ENCODE assay signal across 23 cellular contexts in genomic region chr2:13010283-13010682, GRCh38.
DNase-seq lines count a peak whose midpoint lies in the region; ATAC-seq, FAIRE-seq and TF ChIP-seq lines count a peak whose summit lies in the region.
"Had no signal": no experiment of that assay in that cellular context is flagged by ENCODE, and none has a peak within 500 bp of the region (broad histone marks: within the 10 kb centered on the region; RNA-seq: fewer than 3 reads in every experiment).

No MANE protein-coding gene starts in this region.

- no peak overlapping the region for H2BK120ac ChIP-seq in IMR-90 (ENCODE audit: low read depth, low read length)
- H2BK120ac ChIP-seq in H1 (replicated peaks; ENCODE audit: low read depth, low read length): no peak overlapping the region

- H4K8ac ChIP-seq in IMR-90 (ENCODE audit: low read depth in 2 of 2, low read length in 2 of 2) (no peak overlapping the region), H1 (ENCODE audit: extremely low read depth, insufficient read depth, low read length) (no peak overlapping the region)

- H4K91ac ChIP-seq in IMR-90 (ENCODE audit: insufficient read depth, low read depth, low read length) (no peak overlapping the region), H1 (replicated peaks; ENCODE audit: insufficient read length, low read length) (no peak overlapping the region)

- no peak overlapping the region for H2BK20ac ChIP-seq in IMR-90 (ENCODE audit: low read depth, low read length)
- H2BK20ac ChIP-seq in H1 (ENCODE audit: low read length): no peak overlapping the region

- dilution Hi-C loops in IMR-90 (cut with HindIII; ENCODE audit: low sequenced_read_pairs, unreplicated experiment): no loop called here

- H3K79me2 ChIP-seq in H1 (ENCODE audit: control insufficient read depth in 1 of 2, insufficient read depth in 2 of 2, low read length in 2 of 2): no peaks in the 10 kb centered on the region

- H3K18ac ChIP-seq in IMR-90 (ENCODE audit: low read depth, low read length) (no peak overlapping the region), H1 (ENCODE audit: extremely low read depth, low read length) (no peak overlapping the region)

- no peak overlapping the region for H2AK5ac ChIP-seq in IMR-90 (ENCODE audit: low read depth, low read length)
- H2AK5ac ChIP-seq in H1 (ENCODE audit: low read depth, low read length): no peak overlapping the region

- H3K23ac ChIP-seq in IMR-90 (ENCODE audit: low read depth, low read length): no peak overlapping the region
- no peak overlapping the region for H3K23ac ChIP-seq in H1 (ENCODE audit: insufficient read length)

- CTCF ChIA-PET in IMR-90 (lab: Yijun Ruan, JAX): no interaction called here
- CTCF ChIA-PET in H1 (lab: Charles Lee; ENCODE audit: partially characterized antibody): no interaction called here

- H3K9ac ChIP-seq in IMR-90 (ENCODE audit: low read depth, low read length): no peak overlapping the region
- no peak overlapping the region for H3K9ac ChIP-seq in H1 (replicated peaks in 1 of 4; ENCODE audit: extremely low read depth in 1 of 4, low read depth in 3 of 4, low read length in 3 of 4)
- H3K9ac ChIP-seq: BLaER1 had no signal

- H2BK15ac ChIP-seq in IMR-90 (ENCODE audit: low read depth, low read length): 0 out of 3 replicates have a peak overlapping the region, but pooled peaks have one; percentile 28
- H2BK15ac ChIP-seq in H1 (ENCODE audit: low read length): no peak overlapping the region

- H3K4me3 ChIP-seq in IMR-90 (ENCODE audit: insufficient read depth, low read depth, low read length): no peak overlapping the region
- no peak overlapping the region for H3K4me3 ChIP-seq in H1 (ENCODE audit: extremely low read depth in 1 of 4, insufficient read depth in 2 of 4, low read depth in 3 of 4, low read length in 4 of 4)
- H3K4me3 ChIP-seq: BLaER1 had no signal

- H3K23me2 ChIP-seq in H1 (ENCODE audit: low read depth, low read length): no peaks in the 10 kb centered on the region

- H3K14ac ChIP-seq in IMR-90 (replicated peaks; ENCODE audit: low read depth, low read length): no peak overlapping the region
- no peak overlapping the region for H3K14ac ChIP-seq in H1 (ENCODE audit: insufficient read length)

- TF ChIP-seq CTCF in IMR-90 (conservative IDR thresholded peaks at IDR 0.05; ENCODE audit: low read depth, low read length) (no peak), H1 (IDR thresholded peaks at IDR 0.05; ENCODE audit: control extremely low read depth in 1 of 3, insufficient read depth in 1 of 3, low read depth in 1 of 3, low read length in 3 of 3) (no peak)

- no TSS peak for BruUV-seq in IMR-90 (replicated peaks; lab: Mats Ljungman, UMichigan)

- TF ChIP-seq EP300 in H1 (IDR thresholded peaks at IDR 0.05; ENCODE audit: borderline replicate concordance in 1 of 2, low read depth in 2 of 2, low read length in 2 of 2): no peak

- H3K27me3 ChIP-seq in IMR-90 (ENCODE audit: control insufficient read depth, insufficient read depth, low read length) (peaks cover 10% of the 10 kb centered on the region), H1 (replicated peaks in 1 of 4; ENCODE audit: control insufficient read depth in 3 of 4, extremely low read depth in 1 of 4, insufficient read depth in 3 of 4, low read length in 3 of 4) (no peaks in the 10 kb centered on the region)
- H3K27me3 ChIP-seq: BE2C, BLaER1 had no signal

- H2BK5ac ChIP-seq in IMR-90 (ENCODE audit: low read depth, low read length, poor library complexity, severe bottlenecking): no peak overlapping the region
- no peak overlapping the region; the same call in 1 of the 2 replicates for H2BK5ac ChIP-seq in H1 (ENCODE audit: low read depth, low read length)

- no peak overlapping the region for H3K4ac ChIP-seq in IMR-90 (ENCODE audit: low read depth, low read length)
- H3K4ac ChIP-seq in H1 (replicated peaks; ENCODE audit: insufficient read length, low read depth, low read length): no peak overlapping the region

- no peak overlapping the region for H3K27ac ChIP-seq in IMR-90 (ENCODE audit: insufficient read depth, low read length)
- H3K27ac ChIP-seq in H1 (ENCODE audit: low read depth, low read length): no peak overlapping the region
- H3K27ac ChIP-seq: BLaER1 had no signal

- H3K9me3 ChIP-seq in IMR-90 (ENCODE audit: control insufficient read depth, insufficient read depth, low read length) (no peaks in the 10 kb centered on the region), H1 (ENCODE audit: insufficient read depth in 2 of 2, low read depth in 1 of 2, low read length in 1 of 2) (no peaks in the 10 kb centered on the region)
- H3K9me3 ChIP-seq: BE2C, BLaER1 had no signal

- TF ChIP-seq POLR2A in IMR-90 (IDR thresholded peaks at IDR 0.05; ENCODE audit: low read depth, low read length) (no peak), H1 (IDR thresholded peaks at IDR 0.05; ENCODE audit: control extremely low read depth in 1 of 2, low read depth in 2 of 2, low read length in 2 of 2) (no peak)

- H3K9me1 ChIP-seq in IMR-90 (ENCODE audit: insufficient read depth, low read length): no peaks in the 10 kb centered on the region

- H4K20me1 ChIP-seq in IMR-90 (ENCODE audit: insufficient read depth, low read length) (no peaks in the 10 kb centered on the region), H1 (replicated peaks in 1 of 2; ENCODE audit: control insufficient read depth in 1 of 2, insufficient read depth in 2 of 2, low read length in 2 of 2) (no peaks in the 10 kb centered on the region)
- H4K20me1 ChIP-seq: BLaER1 had no signal

- DNase-seq in IMR-90: no peak
- no peak for DNase-seq in H1 (ENCODE audit: low read depth in 1 of 2, low spot score in 2 of 2)
- no peak for DNase-seq in NK-92 (lab: John Stamatoyannopoulos, UW; ENCODE audit: unreplicated experiment)
- DNase-seq: 8988T; ACHN; BE2C; C1 segment of cervical spinal cord; CD4-positive, alpha-beta memory T cell; CD4-positive, CD25-positive, alpha-beta regulatory T cell; CD8-positive, alpha-beta memory T cell; COR-L47; DMS 273 treated with DMSO at 0.1 percent for 48 hours; DMS153; DMS53; DMS79; GF-D8 had no signal

- in situ Hi-C loops in IMR-90 (cut with MboI; ENCODE audit: low sequenced_read_pairs): no loop called here

- no peak for FAIRE-seq in H1 (lab: Jason Lieb, UNC)
- FAIRE-seq: A204.1, G401.6, GM12891, GM19239 had no signal

- H3K79me1 ChIP-seq in IMR-90 (ENCODE audit: low read depth in 1 of 2, low read length in 2 of 2) (no peaks in the 10 kb centered on the region), H1 (ENCODE audit: low read depth, low read length) (no peaks in the 10 kb centered on the region)

- 0 out of 2 replicates have a peak, but pooled peaks cover 2% of the 10 kb centered on the region for H3K4me1 ChIP-seq in IMR-90 (ENCODE audit: control insufficient read depth, insufficient read depth, low read length)
- H3K4me1 ChIP-seq in H1 (replicated peaks in 1 of 4; ENCODE audit: control insufficient read depth in 3 of 4, insufficient read depth in 4 of 4, low read length in 3 of 4): peaks cover 0 to 5% (median 0%) of the 10 kb centered on the region in 4 experiments; a peak in 1 of 7 replicates

- H3K36me3 ChIP-seq in IMR-90 (ENCODE audit: control insufficient read depth, insufficient read depth, low read length): no peaks in the 10 kb centered on the region
- H3K36me3 ChIP-seq in H1 (ENCODE audit: control insufficient read depth in 2 of 4, insufficient read depth in 4 of 4, low read length in 3 of 4): no peaks in the 10 kb centered on the region
- H3K36me3 ChIP-seq: BE2C, BLaER1 had no signal

- no peak overlapping the region for H2BK12ac ChIP-seq in H1 (ENCODE audit: low read depth, low read length)

- TF ChIP-seq RAD21 in IMR-90 (IDR thresholded peaks at IDR 0.05; ENCODE audit: low read length) (no peak), H1 (IDR thresholded peaks at IDR 0.05 in 1 of 2, conservative IDR thresholded peaks at IDR 0.05 in 1 of 2; ENCODE audit: low read depth in 2 of 2, low read length in 2 of 2) (no peak)

- POLR2A ChIA-PET in IMR-90 (lab: Charles Lee; ENCODE audit: unreplicated experiment) (no interaction called here), H1 (lab: Charles Lee; ENCODE audit: partially characterized antibody) (no interaction called here)

- 90% methylated on average over 2 of the region's 5 CpGs; no CpG with 5 or more reads in 1 of the 2 experiments for WGBS in IMR-90 (ENCODE audit: extremely low coverage in 2 of 2, insufficient read length in 1 of 2), 2 experiments
- WGBS in H1 (ENCODE audit: extremely low coverage in 1 of 2, insufficient coverage in 1 of 2, insufficient read length in 1 of 2, insufficient replicate concordance in 2 of 2, low coverage in 1 of 2, low lambda C conversion rate in 2 of 2, missing lambda C conversion rate in 1 of 2), 2 experiments: 84% methylated on average over 5 of the region's 5 CpGs; no CpG with 5 or more reads in 1 of the 2 experiments

- H2AK9ac ChIP-seq in IMR-90 (replicated peaks; ENCODE audit: low read depth, low read length, poor library complexity): no peak overlapping the region

- intact Hi-C loops in IMR-90 (cut with micrococcal nuclease): no loop called here

- no peak overlapping the region for H2AFZ ChIP-seq in IMR-90 (replicated peaks; ENCODE audit: low read length, poor library complexity)
- H2AFZ ChIP-seq in H1 (ENCODE audit: low read length): peak overlapping the region; percentile 66; the same call in 1 of the 2 replicates

- no peak overlapping the region for H4K5ac ChIP-seq in IMR-90 (ENCODE audit: low read depth, low read length)
- no peak overlapping the region for H4K5ac ChIP-seq in H1 (ENCODE audit: insufficient read length, low read depth, low read length)

- no peak overlapping the region for H3K56ac ChIP-seq in IMR-90 (ENCODE audit: extremely low read depth, insufficient read depth, low read length)
- H3K56ac ChIP-seq in H1 (replicated peaks; ENCODE audit: insufficient read length, low read depth, low read length): no peak overlapping the region

- H3K4me2 ChIP-seq in IMR-90 (ENCODE audit: low read depth, low read length) (no peak overlapping the region), H1 (ENCODE audit: insufficient read depth in 1 of 2, low read depth in 2 of 2, low read length in 2 of 2) (no peak overlapping the region)
- H3K4me2 ChIP-seq: BLaER1 had no signal

- ATAC-seq in IMR-90 (ENCODE audit: low read depth) (no peak), HG02852 (IDR thresholded peaks at IDR 0.05; ENCODE audit: unreplicated experiment) (no peak), HG02885 (IDR thresholded peaks at IDR 0.05; ENCODE audit: poor library complexity, unreplicated experiment) (no peak)

TF ChIP-seq in IMR-90, 13 proteins besides CTCF, POLR2A, EP300 and RAD21 (continues in another document):
- no peak for TF ChIP-seq CHD1 (IDR thresholded peaks at IDR 0.05; ENCODE audit: low read depth, low read length)

TF ChIP-seq in H1, 55 proteins besides CTCF, POLR2A, EP300 and RAD21:
- TF ChIP-seq SIX5 (IDR thresholded peaks at IDR 0.05; ENCODE audit: low read depth, low read length) (no peak), TAF1 (IDR thresholded peaks at IDR 0.05; ENCODE audit: low read depth, low read length) (no peak), MAX (IDR thresholded peaks at IDR 0.05) (no peak), BCL11A (IDR thresholded peaks at IDR 0.05; ENCODE audit: low read depth in 2 of 2, low read length in 2 of 2) (no peak), ZNF274 (IDR thresholded peaks at IDR 0.05; ENCODE audit: borderline replicate concordance, extremely low read depth, low read length) (no peak), KDM5A (IDR thresholded peaks at IDR 0.05; ENCODE audit: low read length) (no peak)
